Comparison of ENCODE assay signal across 1 cellular context in genomic region chr17:30234954-30235353, GRCh38.
A peak's percentile ranks its signal among the peaks of the same experiment; 100 is the strongest.
TF ChIP-seq lines count a peak whose summit lies in the region.

No MANE protein-coding gene starts in this region.

TF ChIP-seq in GM12878, 131 proteins besides CTCF, POLR2A, EP300 and RAD21:
- TF ChIP-seq EED (IDR thresholded peaks at IDR 0.05; ENCODE audit: low read depth) (no peak), CREB1 (IDR thresholded peaks at IDR 0.05; ENCODE audit: low read depth) (0 out of 2 replicates have a peak, but pooled peaks have one; percentile 8), TCF7 (IDR thresholded peaks at IDR 0.05; ENCODE audit: borderline replicate concordance) (no peak), SMARCA5 (IDR thresholded peaks at IDR 0.05) (no peak), BHLHE40 (IDR thresholded peaks at IDR 0.05; ENCODE audit: borderline replicate concordance in 1 of 2, low read depth in 2 of 2, low read length in 1 of 2) (peak; percentile 58 to 63; a peak in 3 of 4 replicates), POU2F2 (IDR thresholded peaks at IDR 0.05; ENCODE audit: borderline replicate concordance, low read depth, low read length) (peak; percentile 88; the same call in 2 of the 3 replicates), IKZF1 (conservative IDR thresholded peaks at IDR 0.05) (0 out of 2 replicates have a peak, but pooled peaks have one; percentile 9), PAX5 (IDR thresholded peaks at IDR 0.05; ENCODE audit: borderline replicate concordance, low read depth, low read length) (0 out of 2 replicates have a peak, but pooled peaks have one; percentile 27), RUNX3 (IDR thresholded peaks at IDR 0.05; ENCODE audit: low read length) (peak; percentile 31; the same call in 1 of the 2 replicates), KLF5 (IDR thresholded peaks at IDR 0.05; ENCODE audit: partially characterized antibody) (no peak), EGR1 (IDR thresholded peaks at IDR 0.05; ENCODE audit: borderline replicate concordance in 1 of 2, low read depth in 2 of 2, low read length in 2 of 2) (no peak)
- TF ChIP-seq, protein P1, sequence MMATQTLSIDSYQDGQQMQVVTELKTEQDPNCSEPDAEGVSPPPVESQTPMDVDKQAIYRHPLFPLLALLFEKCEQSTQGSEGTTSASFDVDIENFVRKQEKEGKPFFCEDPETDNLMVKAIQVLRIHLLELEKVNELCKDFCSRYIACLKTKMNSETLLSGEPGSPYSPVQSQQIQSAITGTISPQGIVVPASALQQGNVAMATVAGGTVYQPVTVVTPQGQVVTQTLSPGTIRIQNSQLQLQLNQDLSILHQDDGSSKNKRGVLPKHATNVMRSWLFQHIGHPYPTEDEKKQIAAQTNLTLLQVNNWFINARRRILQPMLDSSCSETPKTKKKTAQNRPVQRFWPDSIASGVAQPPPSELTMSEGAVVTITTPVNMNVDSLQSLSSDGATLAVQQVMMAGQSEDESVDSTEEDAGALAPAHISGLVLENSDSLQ (IDR thresholded peaks at IDR 0.05), result peak; percentile 57
